In genomic region chr7:5225616-5226290, GRCh38 we compare ENCODE assay signal across 13 cellular contexts.
"Had no signal": no experiment of that assay in that cellular context is flagged by ENCODE, and none has a peak within 500 bp of the region (broad histone marks: within the 10 kb centered on the region; RNA-seq: fewer than 3 reads in every experiment).

No MANE protein-coding gene starts in this region.

- H3K4me1 ChIP-seq: right atrium auricular region, tibial artery had no signal

- DNase-seq: effector memory CD4-positive, alpha-beta T cell; midbrain; naive B cell; stimulated activated CD4-positive, alpha-beta T cell treated with anti-CD3 and anti-CD28 coated beads, Interleukin-15, amount 100 ng/mL, for 24 hours; stimulated activated CD4-positive, alpha-beta T cell treated with anti-CD3 and anti-CD28 coated beads, Interleukin-1b, Interleukin-23, amount 100 ng/mL, for 48 hours; stimulated activated CD4-positive, alpha-beta T cell treated with anti-CD3 and anti-CD28 coated beads, Interleukin-4, amount 100 ng/mL, for 24 hours had no signal

- H3K27me3 ChIP-seq: neutrophil, right atrium auricular region, tibial artery, upper lobe of left lung had no signal

- H3K27ac ChIP-seq: neutrophil, right atrium auricular region, tibial artery, upper lobe of left lung had no signal

- ATAC-seq: esophagus mucosa; stimulated activated memory B cell treated with anti-CD40 and anti-IgM and Interleukin-4, amounts not matched to agents 10 μg/mL and 1 μg/mL and 100 μg/mL, for 72 hours had no signal

- H3K9me3 ChIP-seq: neutrophil, right atrium auricular region, tibial artery, upper lobe of left lung had no signal

- H3K4me3 ChIP-seq: right atrium auricular region, smooth muscle cell, tibial artery, upper lobe of left lung had no signal
